Comparison of ENCODE assay signal across 25 cellular contexts in the genomic region with DNA sequence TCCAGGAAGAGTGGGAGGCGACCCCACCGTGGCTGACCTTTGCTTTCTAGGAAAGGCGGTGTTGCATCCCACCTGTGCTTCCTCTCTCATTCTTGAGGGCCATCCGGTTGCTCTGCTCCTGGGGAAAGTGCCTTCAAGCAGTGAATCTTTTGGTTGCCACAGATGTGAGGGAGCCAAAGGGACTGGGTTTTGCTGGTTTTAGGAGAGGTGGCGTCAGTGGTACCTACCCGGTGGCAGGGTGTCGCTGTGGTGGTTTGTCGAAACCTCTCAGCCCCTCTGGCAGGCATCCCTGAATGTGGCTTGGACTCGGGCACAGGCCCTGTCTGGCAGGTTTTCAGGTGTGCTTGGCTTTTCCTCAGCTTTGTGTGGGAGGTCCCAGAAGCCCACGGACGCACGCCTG.
DNase-seq lines count a peak whose midpoint lies in the region; ATAC-seq, FAIRE-seq and TF ChIP-seq lines count a peak whose summit lies in the region.
"Had no signal": no experiment of that assay in that cellular context is flagged by ENCODE, and none has a peak within 500 bp of the region (broad histone marks: within the 10 kb centered on the region; RNA-seq: fewer than 3 reads in every experiment).

No MANE protein-coding gene starts in this region.

- no peak overlapping the region for H4K91ac ChIP-seq in trophoblast cell (ENCODE audit: low read depth, low read length)

- H3K9me3 ChIP-seq in K562 (replicated peaks; ENCODE audit: control insufficient read depth, insufficient read depth, low read depth, low read length) (peaks cover 11% of the 10 kb centered on the region), esophagus muscularis mucosa (peaks cover 0 to 11% (median 2%) of the 10 kb centered on the region in 4 donors), trophoblast cell (ENCODE audit: insufficient read depth, low read depth, low read length) (peaks cover 70% of the 10 kb centered on the region)
- H3K9me3 ChIP-seq: BE2C had no signal

- TF ChIP-seq CTCF in K562 (IDR thresholded peaks at IDR 0.05 in 2 of 3, conservative IDR thresholded peaks at IDR 0.05 in 1 of 3; ENCODE audit: insufficient read depth in 2 of 3, low read depth in 1 of 3, low read length in 3 of 3) (no peak), esophagus muscularis mucosa (IDR thresholded peaks at IDR 0.05) (no peak)

- CTCF ChIA-PET in K562 (lab: Yijun Ruan, JAX; ENCODE audit: low intra/inter-chr PET ratio): no interaction called here

- H3K79me2 ChIP-seq in K562 (ENCODE audit: control insufficient read depth, insufficient read depth, low read length) (peaks cover 6% of the 10 kb centered on the region; the same call in 2 of the 3 replicates), trophoblast cell (ENCODE audit: control insufficient read depth, insufficient read depth, low read length, poor library complexity) (no peaks in the 10 kb centered on the region)

- POLR2A ChIA-PET in K562 (lab: Yijun Ruan, JAX): no interaction called here

- H3K23ac ChIP-seq in trophoblast cell (ENCODE audit: low read length): no peak overlapping the region

- H3K4me2 ChIP-seq in K562 (ENCODE audit: insufficient read depth, low read length): peak overlapping the region; percentile 85
- H3K4me2 ChIP-seq in trophoblast cell (ENCODE audit: low read length): no peak overlapping the region
- H3K4me2 ChIP-seq: BLaER1 had no signal

- intact Hi-C loops in K562 (cut with micrococcal nuclease) (no loop called here), esophagus muscularis mucosa (cut with DNase I) (no loop called here)

- TF ChIP-seq RAD21 in K562 (CRISPR knock-in tag; conservative IDR thresholded peaks at IDR 0.05 in 1 of 2, IDR thresholded peaks at IDR 0.05 in 1 of 2): no peak

- no peak overlapping the region for H3K4me3 ChIP-seq in K562
- no peak overlapping the region for H3K4me3 ChIP-seq in esophagus muscularis mucosa
- H3K4me3 ChIP-seq in trophoblast cell (ENCODE audit: low read depth, low read length): peak overlapping the region; percentile 3
- H3K4me3 ChIP-seq: BLaER1, GM12878 had no signal

- 97% methylated on average over 5 of the region's 12 CpGs for WGBS in K562 (ENCODE audit: insufficient coverage, low coverage, missing lambda C conversion rate)
- 87% methylated on average over 11 of the region's 12 CpGs for WGBS in esophagus muscularis mucosa
- no CpG with 5 or more reads among the region's 12 CpGs for WGBS in trophoblast cell (ENCODE audit: extremely low coverage, insufficient coverage, insufficient read length)

- H3K9me1 ChIP-seq in K562 (ENCODE audit: control insufficient read depth, insufficient read depth, low read length): no peaks in the 10 kb centered on the region

- peaks cover 2 to 12% of the 10 kb centered on the region in 2 experiments; a peak in 2 of 5 replicates for H3K4me1 ChIP-seq in K562 (replicated peaks in 1 of 2; ENCODE audit: control insufficient read depth in 2 of 2, insufficient read depth in 2 of 2, low read length in 2 of 2)
- no peaks in the 10 kb centered on the region for H3K4me1 ChIP-seq in esophagus muscularis mucosa
- no peaks in the 10 kb centered on the region for H3K4me1 ChIP-seq in trophoblast cell (ENCODE audit: control insufficient read depth in 1 of 2, insufficient read depth in 2 of 2, low read length in 2 of 2)
- H3K4me1 ChIP-seq: BE2C, BLaER1 had no signal

- no peak overlapping the region for H2BK12ac ChIP-seq in trophoblast cell (ENCODE audit: low read length)

- H4K12ac ChIP-seq in trophoblast cell (ENCODE audit: low read depth, low read length): no peak overlapping the region

- H2BK5ac ChIP-seq in trophoblast cell (ENCODE audit: low read depth, low read length, poor library complexity): no peak overlapping the region

- no peak overlapping the region for H3K4ac ChIP-seq in trophoblast cell (ENCODE audit: low read depth, low read length)

- no peaks in the 10 kb centered on the region for H4K20me1 ChIP-seq in K562 (replicated peaks; ENCODE audit: control insufficient read depth, insufficient read depth, low read length)
- H4K20me1 ChIP-seq: BLaER1 had no signal

- H3K79me1 ChIP-seq in trophoblast cell (ENCODE audit: low read length): no peaks in the 10 kb centered on the region

- H2AK5ac ChIP-seq in trophoblast cell (ENCODE audit: low read length): no peak overlapping the region

- H4K8ac ChIP-seq in trophoblast cell (ENCODE audit: low read depth, low read length): no peak overlapping the region

- in situ Hi-C loops in K562 (cut with MboI): loop anchor here (10.0 kb wide), 1 partner anchor 629 kb away; no protein-coding TSS in a partner anchor

- BruUV-seq in K562 (replicated peaks; lab: Mats Ljungman, UMichigan): no TSS peak

- no peak for DNase-seq in K562 (ENCODE audit: extremely low read depth in 1 of 4, low spot score in 3 of 4)
- peak; percentile 66 for DNase-seq in esophagus muscularis mucosa (ENCODE audit: extremely low spot score)
- no peak for DNase-seq in trophoblast cell
- no peak for DNase-seq in stimulated activated CD4-positive, alpha-beta T cell treated with anti-CD3 and anti-CD28 coated beads, Interleukin-2, amount 100 ng/mL, for 48 hours
- no peak for DNase-seq in NCI-H2196 treated with DMSO at 0.1 percent for 48 hours (lab: John Stamatoyannopoulos, UW; ENCODE audit: unreplicated experiment)
- DNase-seq: 8988T; ACHN; BE2C; C1 segment of cervical spinal cord; CD4-positive, alpha-beta memory T cell; CD4-positive, CD25-positive, alpha-beta regulatory T cell; CD8-positive, alpha-beta memory T cell; COR-L47; DMS 273 treated with DMSO at 0.1 percent for 48 hours; DMS153; DMS53; DMS79; DND-41; EL; GDM1 had no signal

- TF ChIP-seq EP300 in K562 (IDR thresholded peaks at IDR 0.05; ENCODE audit: low read length): no peak
- TF ChIP-seq EP300 in esophagus muscularis mucosa (IDR thresholded peaks at IDR 0.05): no peak

- FAIRE-seq in K562 (lab: Jason Lieb, UNC): no peak
- FAIRE-seq: A204.1, GM12878, GM12892, GM18507 had no signal

- H3K36me3 ChIP-seq in K562 (ENCODE audit: control insufficient read depth, insufficient read depth, low read length) (no peaks in the 10 kb centered on the region), esophagus muscularis mucosa (no peaks in the 10 kb centered on the region), trophoblast cell (ENCODE audit: control insufficient read depth in 1 of 2, insufficient read depth in 2 of 2, low read length in 2 of 2) (no peaks in the 10 kb centered on the region)
- H3K36me3 ChIP-seq: BE2C, BLaER1 had no signal

- H3K27ac ChIP-seq in K562 (ENCODE audit: extremely low read depth, low read depth, low read length) (no peak overlapping the region), esophagus muscularis mucosa (replicated peaks in 1 of 4) (no peak overlapping the region), trophoblast cell (ENCODE audit: low read depth, low read length) (no peak overlapping the region)
- H3K27ac ChIP-seq: BLaER1 had no signal

- no peak overlapping the region for H3K9ac ChIP-seq in K562 (ENCODE audit: insufficient read depth in 1 of 2, low read depth in 2 of 2, low read length in 2 of 2)
- no peak overlapping the region for H3K9ac ChIP-seq in trophoblast cell (ENCODE audit: low read length)
- H3K9ac ChIP-seq: BLaER1 had no signal

- TF ChIP-seq POLR2A in K562 (conservative IDR thresholded peaks at IDR 0.05) (no peak), esophagus muscularis mucosa (IDR thresholded peaks at IDR 0.05; ENCODE audit: low read depth) (no peak)

- H2AFZ ChIP-seq in K562 (ENCODE audit: low read depth, low read length) (peak overlapping the region; percentile 98), trophoblast cell (ENCODE audit: insufficient read depth, low read length, poor library complexity) (no peak overlapping the region)

- H2BK120ac ChIP-seq in trophoblast cell (ENCODE audit: insufficient read depth, low read length, poor library complexity): no peak overlapping the region

- no peaks in the 10 kb centered on the region for H3K27me3 ChIP-seq in K562 (ENCODE audit: control insufficient read depth in 2 of 2, insufficient read depth in 2 of 2, low read length in 2 of 2)
- H3K27me3 ChIP-seq in esophagus muscularis mucosa: no peaks in the 10 kb centered on the region
- H3K27me3 ChIP-seq in trophoblast cell (ENCODE audit: insufficient read depth, low read length): no peaks in the 10 kb centered on the region
- H3K27me3 ChIP-seq: BE2C, BLaER1 had no signal

- no peak overlapping the region for H3K18ac ChIP-seq in trophoblast cell (ENCODE audit: low read length)

- ATAC-seq in K562: no peak
- ATAC-seq: GM12878 had no signal

- H3K14ac ChIP-seq in trophoblast cell (ENCODE audit: low read length): no peak overlapping the region

TF ChIP-seq in K562, 482 proteins besides CTCF, POLR2A, EP300 and RAD21 (continues in another document):
- TF ChIP-seq RNF2 (IDR thresholded peaks at IDR 0.05) (no peak), ZNF174 (CRISPR knock-in tag; IDR thresholded peaks at IDR 0.05) (no peak), XRCC4 (IDR thresholded peaks at IDR 0.05; ENCODE audit: extremely low read depth, insufficient read depth, insufficient read length) (no peak), EZH2 (IDR thresholded peaks at IDR 0.05; ENCODE audit: borderline replicate concordance, low read depth, low read length) (no peak), COPS2 (conservative IDR thresholded peaks at IDR 0.05) (no peak), MCM3 (IDR thresholded peaks at IDR 0.05) (no peak)
- TF ChIP-seq, protein P1, sequence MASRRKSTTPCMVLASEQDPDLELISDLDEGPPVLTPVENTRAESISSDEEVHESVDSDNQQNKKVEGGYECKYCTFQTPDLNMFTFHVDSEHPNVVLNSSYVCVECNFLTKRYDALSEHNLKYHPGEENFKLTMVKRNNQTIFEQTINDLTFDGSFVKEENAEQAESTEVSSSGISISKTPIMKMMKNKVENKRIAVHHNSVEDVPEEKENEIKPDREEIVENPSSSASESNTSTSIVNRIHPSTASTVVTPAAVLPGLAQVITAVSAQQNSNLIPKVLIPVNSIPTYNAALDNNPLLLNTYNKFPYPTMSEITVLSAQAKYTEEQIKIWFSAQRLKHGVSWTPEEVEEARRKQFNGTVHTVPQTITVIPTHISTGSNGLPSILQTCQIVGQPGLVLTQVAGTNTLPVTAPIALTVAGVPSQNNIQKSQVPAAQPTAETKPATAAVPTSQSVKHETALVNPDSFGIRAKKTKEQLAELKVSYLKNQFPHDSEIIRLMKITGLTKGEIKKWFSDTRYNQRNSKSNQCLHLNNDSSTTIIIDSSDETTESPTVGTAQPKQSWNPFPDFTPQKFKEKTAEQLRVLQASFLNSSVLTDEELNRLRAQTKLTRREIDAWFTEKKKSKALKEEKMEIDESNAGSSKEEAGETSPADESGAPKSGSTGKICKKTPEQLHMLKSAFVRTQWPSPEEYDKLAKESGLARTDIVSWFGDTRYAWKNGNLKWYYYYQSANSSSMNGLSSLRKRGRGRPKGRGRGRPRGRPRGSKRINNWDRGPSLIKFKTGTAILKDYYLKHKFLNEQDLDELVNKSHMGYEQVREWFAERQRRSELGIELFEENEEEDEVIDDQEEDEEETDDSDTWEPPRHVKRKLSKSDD (conservative IDR thresholded peaks at IDR 0.05; ENCODE audit: low read length): no peak
